Comparison of ENCODE assay signal across 15 cellular contexts in genomic region chr3:138124188-138124587, GRCh38. TPM values are rescaled to one million over a fixed set of nuclear protein-coding genes. Genes with fewer than 3 reads are reported as not detected.
A peak's percentile ranks its signal among the peaks of the same experiment; 100 is the strongest.
DNase-seq lines count a peak whose midpoint lies in the region; ATAC-seq and TF ChIP-seq lines count a peak whose summit lies in the region.
"Had no signal": no experiment of that assay in that cellular context is flagged by ENCODE, and none has a peak within 500 bp of the region (broad histone marks: within the 10 kb centered on the region; RNA-seq: fewer than 3 reads in every experiment).

No MANE protein-coding gene starts in this region.

- TF ChIP-seq CTCF in left lung (IDR thresholded peaks at IDR 0.05): no peak
- TF ChIP-seq CTCF in smooth muscle cell (IDR thresholded peaks at IDR 0.05; ENCODE audit: borderline replicate concordance, insufficient read depth, poor library complexity, severe bottlenecking): no peak

- no peaks in the 10 kb centered on the region for H3K9me3 ChIP-seq in GM23248 (ENCODE audit: low read depth)
- H3K9me3 ChIP-seq in SJCRH30 (replicated peaks): 0 out of 2 replicates have a peak, but pooled peaks cover 6% of the 10 kb centered on the region
- no peaks in the 10 kb centered on the region for H3K9me3 ChIP-seq in left lung
- no peaks in the 10 kb centered on the region for H3K9me3 ChIP-seq in smooth muscle cell (replicated peaks; ENCODE audit: low read depth)
- no peaks in the 10 kb centered on the region for H3K9me3 ChIP-seq in Karpas-422 (ENCODE audit: low read length)
- H3K9me3 ChIP-seq: BE2C, Caco-2 had no signal

- H4K20me1 ChIP-seq in GM23248 (ENCODE audit: insufficient read depth): no peaks in the 10 kb centered on the region
- H4K20me1 ChIP-seq in smooth muscle cell (ENCODE audit: low read depth): no peaks in the 10 kb centered on the region
- no peaks in the 10 kb centered on the region for H4K20me1 ChIP-seq in Karpas-422 (ENCODE audit: insufficient read depth, low read depth, low read length)

- intact Hi-C loops in left lung (cut with DNase I): no loop called here

- H3K9ac ChIP-seq in GM23248: no peak overlapping the region
- no peak overlapping the region for H3K9ac ChIP-seq in smooth muscle cell (ENCODE audit: low read depth)
- H3K9ac ChIP-seq in Karpas-422 (ENCODE audit: low read length): no peak overlapping the region

- no peak for DNase-seq in GM23248
- no peak for DNase-seq in SJCRH30
- no peak for DNase-seq in left lung
- no peak for DNase-seq in smooth muscle cell (lab: John Stamatoyannopoulos, UW; ENCODE audit: unreplicated experiment)
- no peak for DNase-seq in Karpas-422
- no peak for DNase-seq in HUDEP-2 (lab: John Stamatoyannopoulos, UW; ENCODE audit: unreplicated experiment in 76 of 76)
- no peak for DNase-seq in activated T-cell treated with anti-CD3 and anti-CD28 coated beads, Interleukin-2, amount 50 U/mL, for 1 hour
- DNase-seq: BE2C; Caco-2; CD8-positive, alpha-beta memory T cell had no signal

- H3K27ac ChIP-seq in GM23248 (peak overlapping the region; percentile 96), SJCRH30 (peak overlapping the region; percentile 49; the same call in 1 of the 2 replicates), left lung (peak overlapping the region in 1 of 2 donors; percentile 57), smooth muscle cell (ENCODE audit: low read depth) (peak overlapping the region; percentile 96), Karpas-422 (ENCODE audit: low read length) (no peak overlapping the region)
- H3K27ac ChIP-seq: A549, C4-2B had no signal

- no peaks in the 10 kb centered on the region for H3K9me2 ChIP-seq in GM23248 (ENCODE audit: insufficient read depth)
- no peaks in the 10 kb centered on the region for H3K9me2 ChIP-seq in Karpas-422 (replicated peaks; ENCODE audit: insufficient read depth, low read length)

- H3K36me3 ChIP-seq in GM23248 (ENCODE audit: low read depth) (no peaks in the 10 kb centered on the region), SJCRH30 (no peaks in the 10 kb centered on the region), left lung (no peaks in the 10 kb centered on the region), smooth muscle cell (ENCODE audit: low read depth) (no peaks in the 10 kb centered on the region), Karpas-422 (ENCODE audit: insufficient read depth, low read length) (no peaks in the 10 kb centered on the region)
- H3K36me3 ChIP-seq: BE2C had no signal

- no peaks in the 10 kb centered on the region for H3K79me2 ChIP-seq in GM23248 (ENCODE audit: insufficient read depth)
- no peaks in the 10 kb centered on the region for H3K79me2 ChIP-seq in smooth muscle cell (ENCODE audit: low read depth)
- H3K79me2 ChIP-seq in Karpas-422 (ENCODE audit: low read length): no peaks in the 10 kb centered on the region

- in situ Hi-C loops in GM23248 (cut with MboI): no loop called here

- WGBS in GM23248 (ENCODE audit: low coverage in 1 of 2, low lambda C conversion rate in 2 of 2, missing lambda C conversion rate in 2 of 2), 2 experiments: 76 to 79% methylated on average over 6 of the region's 6 CpGs
- WGBS in smooth muscle cell (ENCODE audit: low lambda C conversion rate): 96% methylated on average over 6 of the region's 6 CpGs

- peak overlapping the region; percentile 96 for H3K4me2 ChIP-seq in GM23248 (ENCODE audit: unreplicated experiment)
- H3K4me2 ChIP-seq in smooth muscle cell: no peak overlapping the region
- H3K4me2 ChIP-seq in Karpas-422 (ENCODE audit: low read depth, low read length, poor library complexity, severe bottlenecking): no peak overlapping the region

- H3F3A ChIP-seq in GM23248 (ENCODE audit: insufficient read depth) (peaks cover 26% of the 10 kb centered on the region), smooth muscle cell (ENCODE audit: low read depth) (peaks cover 16% of the 10 kb centered on the region)

- H3K4me1 ChIP-seq in GM23248 (ENCODE audit: insufficient read depth) (peaks cover 23% of the 10 kb centered on the region), SJCRH30 (peaks cover 24% of the 10 kb centered on the region), left lung (peaks cover 0 to 16% of the 10 kb centered on the region in 2 donors), smooth muscle cell (ENCODE audit: low read depth) (peaks cover 8% of the 10 kb centered on the region), Karpas-422 (ENCODE audit: low read length) (no peaks in the 10 kb centered on the region)
- H3K4me1 ChIP-seq: BE2C, Caco-2 had no signal

- H3K4me3 ChIP-seq in GM23248 (no peak overlapping the region), SJCRH30 (no peak overlapping the region), left lung (no peak overlapping the region), smooth muscle cell (no peak overlapping the region), Karpas-422 (ENCODE audit: low read length) (no peak overlapping the region)
- H3K4me3 ChIP-seq: A549 had no signal

- peak; percentile 39 for ATAC-seq in left lung
- ATAC-seq: A549, HCT116 had no signal

- no peak overlapping the region for H2AFZ ChIP-seq in GM23248
- no peak overlapping the region for H2AFZ ChIP-seq in smooth muscle cell (ENCODE audit: low read depth)
- no peak overlapping the region for H2AFZ ChIP-seq in Karpas-422 (ENCODE audit: low read length)

- H3K27me3 ChIP-seq in GM23248 (replicated peaks; ENCODE audit: insufficient read depth) (no peaks in the 10 kb centered on the region), SJCRH30 (no peaks in the 10 kb centered on the region), left lung (no peaks in the 10 kb centered on the region), smooth muscle cell (ENCODE audit: low read depth) (no peaks in the 10 kb centered on the region), Karpas-422 (ENCODE audit: low read length) (no peaks in the 10 kb centered on the region; the same call in 1 of the 2 replicates)
- H3K27me3 ChIP-seq: BE2C had no signal

RNA-seq across cellular contexts. Expression of gene A4GNT, which starts 8.0 kb away (rescaled TPM):
- not detected in 2 replicates for total RNA-seq in GM23248 (2014; rRNA removed; shearing (Covaris generic))
- polyA plus RNA-seq in GM23248 (2016; fragmentation: Nextera tagmentation; extraction: Ambion mirVana) (0.14 TPM in 1 of 2 replicates, not detected in the other), smooth muscle cell (not detected in 2 replicates)
- total RNA-seq in SJCRH30 (2014; rRNA removed; shearing (Covaris generic)): 0.16 TPM in 1 of 2 replicates, not detected in the other
- total RNA-seq in left lung (not detected), smooth muscle cell (not detected in 2 replicates)
- not detected in 2 replicates for total RNA-seq in Karpas-422 (2014; rRNA removed; shearing (Covaris generic); ENCODE audit: low replicate concordance)
- total RNA-seq: Caco-2; CD8-positive, alpha-beta memory T cell; Daoy had no signal
- polyA plus RNA-seq: A549; AG04450; CD8-positive, alpha-beta memory T cell had no signal

RNA-seq across cellular contexts. Expression of gene DZIP1L, which starts 8.8 kb away (rescaled TPM):
- total RNA-seq in GM23248 (2014; rRNA removed; shearing (Covaris generic)): 19.8 and 34.0 TPM in 2 replicates
- polyA plus RNA-seq in GM23248 (2016; fragmentation: Nextera tagmentation; extraction: Ambion mirVana) (9.6 and 11.1 TPM in 2 replicates), smooth muscle cell (7.8 and 12.1 TPM in 2 replicates)
- total RNA-seq in SJCRH30 (2014; rRNA removed; shearing (Covaris generic)): 11.0 and 19.7 TPM in 2 replicates
- total RNA-seq in left lung (10 to 100 TPM; 14.0 to 16.6 TPM), smooth muscle cell (11.3 and 29.9 TPM in 2 replicates)
- not detected in 2 replicates for total RNA-seq in Karpas-422 (2014; rRNA removed; shearing (Covaris generic); ENCODE audit: low replicate concordance)
- polyA plus RNA-seq: CD8-positive, alpha-beta memory T cell had no signal

RNA-seq across cellular contexts. Expression of gene DBR1, which starts 50.5 kb away (rescaled TPM):
- total RNA-seq in GM23248 (2014; rRNA removed; shearing (Covaris generic)): 14.7 and 16.9 TPM in 2 replicates
- polyA plus RNA-seq in GM23248 (2016; fragmentation: Nextera tagmentation; extraction: Ambion mirVana) (12.1 and 12.3 TPM in 2 replicates), smooth muscle cell (10.9 and 13.8 TPM in 2 replicates)
- total RNA-seq in SJCRH30 (2014; rRNA removed; shearing (Covaris generic)): 25.2 and 28.1 TPM in 2 replicates
- total RNA-seq in left lung (10 to 100 TPM; 16.7 to 17.7 TPM), smooth muscle cell (15.1 and 17.4 TPM in 2 replicates)
- 9.7 and 12.3 TPM in 2 replicates for total RNA-seq in Karpas-422 (2014; rRNA removed; shearing (Covaris generic); ENCODE audit: low replicate concordance)

Comparison
In these comparisons a context has a peak if more than half of its experiments do, and no peak if none do; other contexts are left out.
1. RNA of gene DZIP1L, which starts 8.8 kb away (total RNA-seq): 11.3 to 29.9 TPM in smooth muscle cell, 19.8 to 34.0 TPM in GM23248, 11.0 to 19.7 TPM in SJCRH30 and 14.0 to 16.6 TPM in left lung; not detected in Karpas-422; every median in the first group is over 10 times any median in the second.